In genomic region chr11:117171648-117172051, GRCh38 we compare ENCODE assay signal across 1 cellular context.
TF ChIP-seq lines count a peak whose summit lies in the region.

No MANE protein-coding gene starts in this region.

TF ChIP-seq in K562, 482 proteins besides CTCF, POLR2A, EP300 and RAD21 (continued from another document and continues in another):
- TF ChIP-seq BRD4 (IDR thresholded peaks at IDR 0.05) = no peak
- TF ChIP-seq ZBTB11 (CRISPR knock-in tag; IDR thresholded peaks at IDR 0.05) = no peak
- TF ChIP-seq VEZF1 (CRISPR knock-in tag; IDR thresholded peaks at IDR 0.05) = no peak
- TF ChIP-seq LARP7 (IDR thresholded peaks at IDR 0.05) = no peak
- no peak for TF ChIP-seq ETS1 (conservative IDR thresholded peaks at IDR 0.05; ENCODE audit: control insufficient read depth, low read depth, low read length)
- no peak for TF ChIP-seq ARID4B (CRISPR knock-in tag; IDR thresholded peaks at IDR 0.05)
- peak; percentile 2 for TF ChIP-seq TBP (optimal IDR thresholded peaks at IDR 0.05; ENCODE audit: low read depth, low read length)
- no peak for TF ChIP-seq ZNF707 (CRISPR knock-in tag; conservative IDR thresholded peaks at IDR 0.05)
- no peak for TF ChIP-seq HNRNPLL (IDR thresholded peaks at IDR 0.05; ENCODE audit: low read depth, low read length, poor library complexity, severe bottlenecking)
- peak; percentile 78; the same call in 1 of the 2 replicates for TF ChIP-seq POLR2AphosphoS2 (IDR thresholded peaks at IDR 0.05; ENCODE audit: low read length)
- no peak for TF ChIP-seq HNRNPL (IDR thresholded peaks at IDR 0.05; ENCODE audit: low read depth, low read length)
- TF ChIP-seq ZNF217 (CRISPR knock-in tag; IDR thresholded peaks at IDR 0.05) = no peak
- no peak for TF ChIP-seq KDM5B (IDR thresholded peaks at IDR 0.05; ENCODE audit: insufficient replicate concordance, low read depth, low read length)
- TF ChIP-seq MBD1 (CRISPR knock-in tag; IDR thresholded peaks at IDR 0.05) = no peak
- 0 out of 4 replicates have a peak, but pooled peaks of 1 of the 2 experiments have one; percentile 22 for TF ChIP-seq MNT (conservative IDR thresholded peaks at IDR 0.05)
- no peak for TF ChIP-seq RBM25 (IDR thresholded peaks at IDR 0.05; ENCODE audit: low read depth, low read length, severe bottlenecking)
- TF ChIP-seq MAFK (IDR thresholded peaks at IDR 0.05; ENCODE audit: low read length) = no peak
- no peak for TF ChIP-seq BMI1 (IDR thresholded peaks at IDR 0.05; ENCODE audit: low read length)
- no peak for TF ChIP-seq PRMT5 (CRISPR knock-in tag; IDR thresholded peaks at IDR 0.05)
- TF ChIP-seq CBX8 (IDR thresholded peaks at IDR 0.05; ENCODE audit: borderline replicate concordance, extremely low read depth, low read depth, low read length, poor library complexity, severe bottlenecking) = no peak
- no peak for TF ChIP-seq RAD51 (IDR thresholded peaks at IDR 0.05; ENCODE audit: borderline replicate concordance, low read depth)
- no peak for TF ChIP-seq GABPB1 (CRISPR knock-in tag; IDR thresholded peaks at IDR 0.05)
- peak; percentile 62; the same call in 1 of the 2 replicates for TF ChIP-seq SMARCE1 (IDR thresholded peaks at IDR 0.05)
- peak; percentile 58 for TF ChIP-seq TCF3 (CRISPR knock-in tag; IDR thresholded peaks at IDR 0.05)
- no peak for TF ChIP-seq STAG1 (CRISPR knock-in tag; IDR thresholded peaks at IDR 0.05; ENCODE audit: borderline replicate concordance)
- no peak for TF ChIP-seq ZNF12 (CRISPR knock-in tag; IDR thresholded peaks at IDR 0.05)
- no peak for TF ChIP-seq ZNF354B (CRISPR knock-in tag; IDR thresholded peaks at IDR 0.05)
- no peak for TF ChIP-seq ZNF740 (CRISPR knock-in tag; IDR thresholded peaks at IDR 0.05)
- no peak for TF ChIP-seq ZNF740 (tag; IDR thresholded peaks at IDR 0.05)
- no peak for TF ChIP-seq ZBTB17 (CRISPR knock-in tag; IDR thresholded peaks at IDR 0.05)
- 0 out of 2 replicates have a peak, but pooled peaks have one; percentile 77 for TF ChIP-seq LEF1 (IDR thresholded peaks at IDR 0.05)
- no peak for TF ChIP-seq HOXB6 (CRISPR knock-in tag; IDR thresholded peaks at IDR 0.05; ENCODE audit: borderline replicate concordance)
- no peak for TF ChIP-seq HMG20B (CRISPR knock-in tag; IDR thresholded peaks at IDR 0.05)
- no peak for TF ChIP-seq ZZZ3 (IDR thresholded peaks at IDR 0.05)
- peak; percentile 56 for TF ChIP-seq CREM (IDR thresholded peaks at IDR 0.05; ENCODE audit: low read depth)
- TF ChIP-seq SOX6 (IDR thresholded peaks at IDR 0.05) = 0 out of 2 replicates have a peak, but pooled peaks have one; percentile 21
- TF ChIP-seq ZBTB2 (IDR thresholded peaks at IDR 0.05) = 0 out of 2 replicates have a peak, but pooled peaks have one; percentile 25
- TF ChIP-seq HIVEP1 (CRISPR knock-in tag; IDR thresholded peaks at IDR 0.05) = no peak
- no peak for TF ChIP-seq NCOA2 (IDR thresholded peaks at IDR 0.05; ENCODE audit: partially characterized antibody in 2 of 2)
- no peak for TF ChIP-seq CBX5 (IDR thresholded peaks at IDR 0.05; ENCODE audit: borderline replicate concordance, low read depth)
- no peak for TF ChIP-seq ZBTB1 (CRISPR knock-in tag; IDR thresholded peaks at IDR 0.05; ENCODE audit: borderline replicate concordance, low read depth)
- TF ChIP-seq ATF3 (IDR thresholded peaks at IDR 0.05) = no peak
- no peak for TF ChIP-seq ATF3 (CRISPR knock-in tag; conservative IDR thresholded peaks at IDR 0.05)
- no peak for TF ChIP-seq ZNF395 (CRISPR knock-in tag; IDR thresholded peaks at IDR 0.05)
- TF ChIP-seq DNMT1 (IDR thresholded peaks at IDR 0.05) = no peak
- no peak for TF ChIP-seq SIN3B (IDR thresholded peaks at IDR 0.05; ENCODE audit: low read depth)
- no peak for TF ChIP-seq ZNF184 (CRISPR knock-in tag; IDR thresholded peaks at IDR 0.05)
- no peak for TF ChIP-seq KAT8 (IDR thresholded peaks at IDR 0.05; ENCODE audit: low read depth)
